ENCODE assay signal across 9 cellular contexts in the genomic region with DNA sequence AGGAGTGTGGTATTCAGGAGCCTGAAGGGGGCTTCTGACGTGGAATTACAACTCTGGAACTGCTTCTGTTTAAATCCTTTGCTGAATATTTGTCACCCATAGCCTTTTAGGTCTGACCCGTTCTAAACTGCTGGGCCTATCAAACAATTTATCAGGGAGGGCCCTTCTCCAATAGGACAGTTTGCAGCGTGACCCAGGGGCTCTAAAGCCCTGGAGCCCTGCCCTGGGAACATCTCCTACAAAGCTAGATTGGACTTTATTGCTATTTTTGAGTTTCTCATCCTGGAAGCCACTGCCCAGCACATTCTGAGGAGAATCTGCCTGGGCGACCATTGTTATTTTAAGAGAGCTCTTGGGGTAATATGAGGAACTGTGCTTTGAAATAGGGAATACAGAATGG. TPM values are rescaled to one million over a fixed set of nuclear protein-coding genes. Genes with fewer than 3 reads are reported as not detected.
A peak's percentile ranks its signal among the peaks of the same experiment; 100 is the strongest.
DNase-seq lines count a peak whose midpoint lies in the region; TF ChIP-seq lines count a peak whose summit lies in the region.
"Had no signal": no experiment of that assay in that cellular context is flagged by ENCODE, and none has a peak within 500 bp of the region (broad histone marks: within the 10 kb centered on the region; RNA-seq: fewer than 3 reads in every experiment).

No MANE protein-coding gene starts in this region.

- H3K27ac ChIP-seq in suprapubic skin = peak overlapping the region; percentile 91

- intact Hi-C loops in activated CD4-positive, alpha-beta memory T cell treated with anti-CD3 and anti-CD28 coated beads for 36 hours (cut with micrococcal nuclease) = loop anchor here (10.0 kb wide), 1 partner anchor 367 kb away; the partner anchor contains the start of gene MTMR10

- H3K4me1 ChIP-seq in suprapubic skin = peaks cover 99% of the 10 kb centered on the region

- 46% methylated on average over 4 of the region's 4 CpGs for WGBS in suprapubic skin

- no peaks in the 10 kb centered on the region for H3K27me3 Mint-ChIP-seq in activated T-cell treated with anti-CD3 and anti-CD28 coated beads, Interleukin-2, amount 50 U/mL, for 24 hours
- H3K27me3 Mint-ChIP-seq in activated CD4-positive, alpha-beta memory T cell treated with anti-CD3 and anti-CD28 coated beads for 36 hours = no peaks in the 10 kb centered on the region
- peaks cover 22 to 60% (median 33%) of the 10 kb centered on the region in 3 donors for H3K27me3 Mint-ChIP-seq in immature natural killer cell (ENCODE audit: low read depth in 3 of 3)

- H3K36me3 ChIP-seq in suprapubic skin = no peaks in the 10 kb centered on the region

- H3K27me3 ChIP-seq in suprapubic skin = no peaks in the 10 kb centered on the region

- TF ChIP-seq EP300 in suprapubic skin (IDR thresholded peaks at IDR 0.05) = no peak

- H3K9me3 Mint-ChIP-seq in activated T-cell treated with anti-CD3 and anti-CD28 coated beads, Interleukin-2, amount 50 U/mL, for 24 hours = no peaks in the 10 kb centered on the region
- H3K9me3 Mint-ChIP-seq in activated CD4-positive, alpha-beta memory T cell treated with anti-CD3 and anti-CD28 coated beads for 36 hours = no peaks in the 10 kb centered on the region
- no peaks in the 10 kb centered on the region for H3K9me3 Mint-ChIP-seq in immature natural killer cell

- peaks cover 99% of the 10 kb centered on the region for H3K4me1 Mint-ChIP-seq in activated T-cell treated with anti-CD3 and anti-CD28 coated beads, Interleukin-2, amount 50 U/mL, for 24 hours (ENCODE audit: low read depth)
- peaks cover 99% of the 10 kb centered on the region for H3K4me1 Mint-ChIP-seq in activated CD4-positive, alpha-beta memory T cell treated with anti-CD3 and anti-CD28 coated beads for 36 hours (ENCODE audit: low read depth)
- peaks cover 100% of the 10 kb centered on the region in 2 donors for H3K4me1 Mint-ChIP-seq in immature natural killer cell

- no peak overlapping the region for H3K4me3 ChIP-seq in suprapubic skin

- TF ChIP-seq CTCF in suprapubic skin (IDR thresholded peaks at IDR 0.05) = no peak

- peak overlapping the region; percentile 69 for H3K4me3 Mint-ChIP-seq in activated T-cell treated with anti-CD3 and anti-CD28 coated beads, Interleukin-2, amount 50 U/mL, for 24 hours
- H3K4me3 Mint-ChIP-seq in activated CD4-positive, alpha-beta memory T cell treated with anti-CD3 and anti-CD28 coated beads for 36 hours = peak overlapping the region; percentile 76
- peak overlapping the region; percentile 73 to 87 (median 81) for H3K4me3 Mint-ChIP-seq in immature natural killer cell

- H3K27ac Mint-ChIP-seq in activated T-cell treated with anti-CD3 and anti-CD28 coated beads, Interleukin-2, amount 50 U/mL, for 24 hours = peak overlapping the region; percentile 98
- H3K27ac Mint-ChIP-seq in activated CD4-positive, alpha-beta memory T cell treated with anti-CD3 and anti-CD28 coated beads for 36 hours = peak overlapping the region; percentile 97
- H3K27ac Mint-ChIP-seq in immature natural killer cell = peak overlapping the region; percentile 92 to 99 (median 95)

- CTCF ChIA-PET in activated CD4-positive, alpha-beta memory T cell treated with anti-CD3 and anti-CD28 coated beads for 36 hours (lab: Charles Lee) = interaction anchor here (0.8 to 1.7 kb wide), 3 partner anchors 30 to 73 kb away, joined by 3 to 8 read pairs (median 4); no protein-coding TSS in a partner anchor

- H3K9me3 ChIP-seq in suprapubic skin = no peaks in the 10 kb centered on the region

- no peak for DNase-seq in activated T-cell treated with anti-CD3 and anti-CD28 coated beads, Interleukin-2, amount 50 U/mL, for 24 hours
- DNase-seq in activated T-cell treated with anti-CD3 and anti-CD28 coated beads, Interleukin-2, amount 50 U/mL, for 1 hour = no peak
- DNase-seq in activated CD4-positive, alpha-beta memory T cell treated with anti-CD3 and anti-CD28 coated beads for 36 hours = no peak
- DNase-seq in immature natural killer cell (no peak), suprapubic skin (ENCODE audit: low spot score in 2 of 2) (no peak), SIG-M5 (lab: John Stamatoyannopoulos, UW) (no peak), SW 1271 (lab: John Stamatoyannopoulos, UW) (no peak), foreskin melanocyte (no peak)
- DNase-seq: NCI-H226 had no signal

- POLR2A ChIA-PET in activated CD4-positive, alpha-beta memory T cell treated with anti-CD3 and anti-CD28 coated beads for 36 hours (lab: Charles Lee) = interaction anchor here (1.8 to 10.3 kb wide), 2 partner anchors 9 to 14 kb away, joined by 5 to 97 read pairs; no protein-coding TSS in a partner anchor

- no peak for TF ChIP-seq POLR2A in suprapubic skin (IDR thresholded peaks at IDR 0.05)

- H3K36me3 Mint-ChIP-seq in activated T-cell treated with anti-CD3 and anti-CD28 coated beads, Interleukin-2, amount 50 U/mL, for 24 hours (ENCODE audit: low read depth) = peaks cover 42% of the 10 kb centered on the region
- H3K36me3 Mint-ChIP-seq in activated CD4-positive, alpha-beta memory T cell treated with anti-CD3 and anti-CD28 coated beads for 36 hours = peaks cover 17% of the 10 kb centered on the region
- H3K36me3 Mint-ChIP-seq in immature natural killer cell = peaks cover under 1 to 5% (median 4%) of the 10 kb centered on the region in 3 donors

RNA-seq across cellular contexts. Expression of gene KLF13, which starts 35.5 kb away (rescaled TPM):
- total RNA-seq in activated CD4-positive, alpha-beta memory T cell treated with anti-CD3 and anti-CD28 coated beads for 36 hours = 100 to 1,000 TPM; 134 to 145 TPM
- 10 to 100 TPM; 24.7 to 89.9 (median 47.2) TPM for polyA plus RNA-seq in immature natural killer cell
- total RNA-seq in suprapubic skin = 100 to 1,000 TPM; 141 to 162 (median 145) TPM
